Comparison of ENCODE assay signal across 19 cellular contexts in the genomic region with DNA sequence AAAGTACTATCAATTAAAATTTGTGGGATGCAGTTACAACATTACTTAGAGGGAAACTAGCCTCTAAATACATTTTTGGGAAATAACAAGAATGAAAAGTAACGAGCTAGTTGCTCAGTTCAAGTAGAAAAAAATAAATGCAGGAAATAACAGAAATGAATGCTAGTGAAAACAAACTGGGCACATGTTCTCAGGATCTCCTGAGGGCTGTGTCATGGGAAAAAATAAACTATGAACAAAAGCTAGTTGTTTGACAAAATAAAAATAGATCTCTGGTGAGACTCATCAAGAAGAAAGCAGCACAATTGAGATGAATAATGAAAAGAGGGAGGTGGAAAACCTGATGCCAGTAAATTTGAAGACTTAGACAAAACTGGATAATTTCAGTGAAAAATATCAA. TPM values are rescaled to one million over a fixed set of nuclear protein-coding genes. Genes with fewer than 3 reads are reported as not detected.
"Had no signal": no experiment of that assay in that cellular context is flagged by ENCODE, and none has a peak within 500 bp of the region (broad histone marks: within the 10 kb centered on the region; RNA-seq: fewer than 3 reads in every experiment).

No MANE protein-coding gene starts in this region.

- H3K9me3 ChIP-seq: ascending aorta, gastroesophageal sphincter, heart right ventricle, left lung, mucosa of descending colon, ovary, sigmoid colon, spleen, thyroid gland had no signal

- H3K4me3 ChIP-seq: ascending aorta, gastroesophageal sphincter, heart right ventricle, left lung, mucosa of descending colon, ovary, sigmoid colon, spleen, thyroid gland had no signal

- H3K27ac Mint-ChIP-seq: activated CD4-positive, alpha-beta T cell treated with anti-CD3 and anti-CD28 coated beads, Interleukin-2, amount 10 ng/mL, durations not matched to agents 24 days and 14 days; activated CD8-positive, alpha-beta T cell treated with anti-CD3 and anti-CD28 coated beads for 36 hours; activated naive CD4-positive, alpha-beta T cell treated with anti-CD3 and anti-CD28 coated beads for 36 hours; activated naive CD8-positive, alpha-beta T cell treated with anti-CD3 and anti-CD28 coated beads, Interleukin-2, amount 50 U/mL, for 24 hours; activated T-cell treated with anti-CD3 and anti-CD28 coated beads, Interleukin-2, amount 50 U/mL, for 24 hours; activated T-helper 2 cell treated with anti-CD3 and anti-CD28 coated beads, Interferon-gamma antibody, Interleukin-2, Interleukin-4, amounts not matched to agents 10 μg/mL and 5 μg/mL and 100 μg/mL, durations not matched to agents 14 hours and 24 hours and 36 hours; stimulated activated memory B cell treated with anti-CD40 and anti-IgM and Interleukin-4, amounts not matched to agents 10 μg/mL and 1 μg/mL and 100 μg/mL, for 72 hours had no signal

- H3K36me3 ChIP-seq: ascending aorta, heart right ventricle, left lung, ovary, sigmoid colon, thyroid gland had no signal

- H3K4me1 ChIP-seq: ascending aorta, gastroesophageal sphincter, left lung, sigmoid colon, spleen, thyroid gland had no signal

- DNase-seq: activated CD4-positive, alpha-beta T cell treated with anti-CD3 and anti-CD28 coated beads, Interleukin-2, amount 10 ng/mL, durations not matched to agents 24 days and 14 days; activated CD8-positive, alpha-beta T cell treated with anti-CD3 and anti-CD28 coated beads for 36 hours; activated naive CD4-positive, alpha-beta T cell treated with anti-CD3 and anti-CD28 coated beads for 36 hours; activated naive CD8-positive, alpha-beta T cell treated with anti-CD3 and anti-CD28 coated beads, Interleukin-2, amount 50 U/mL, for 24 hours; activated T-cell treated with anti-CD3 and anti-CD28 coated beads, Interleukin-2, amount 50 U/mL, for 24 hours; heart right ventricle; left lung; mesenchymal stem cell; mucosa of descending colon; naive thymus-derived CD8-positive, alpha-beta T cell; ovary; sigmoid colon; spleen; stimulated activated CD4-positive, alpha-beta T cell treated with anti-CD3 and anti-CD28 coated beads, Interleukin-4, amount 100 ng/mL, for 4 hours; thyroid gland had no signal

- ATAC-seq: activated CD8-positive, alpha-beta T cell treated with anti-CD3 and anti-CD28 coated beads for 36 hours; activated naive CD8-positive, alpha-beta T cell treated with anti-CD3 and anti-CD28 coated beads, Interleukin-2, amount 50 U/mL, for 24 hours; gastroesophageal sphincter; heart right ventricle; left lung; mucosa of descending colon; naive thymus-derived CD8-positive, alpha-beta T cell; stimulated activated memory B cell treated with anti-CD40 and anti-IgM and Interleukin-4, amounts not matched to agents 10 μg/mL and 1 μg/mL and 100 μg/mL, for 72 hours had no signal

- H3K9me3 Mint-ChIP-seq: activated CD4-positive, alpha-beta T cell treated with anti-CD3 and anti-CD28 coated beads, Interleukin-2, amount 10 ng/mL, durations not matched to agents 24 days and 14 days; activated CD8-positive, alpha-beta T cell treated with anti-CD3 and anti-CD28 coated beads for 36 hours; activated naive CD4-positive, alpha-beta T cell treated with anti-CD3 and anti-CD28 coated beads for 36 hours; activated naive CD8-positive, alpha-beta T cell treated with anti-CD3 and anti-CD28 coated beads, Interleukin-2, amount 50 U/mL, for 24 hours; activated T-cell treated with anti-CD3 and anti-CD28 coated beads, Interleukin-2, amount 50 U/mL, for 24 hours; activated T-helper 2 cell treated with anti-CD3 and anti-CD28 coated beads, Interferon-gamma antibody, Interleukin-2, Interleukin-4, amounts not matched to agents 10 μg/mL and 5 μg/mL and 100 μg/mL, durations not matched to agents 14 hours and 24 hours and 36 hours; naive thymus-derived CD8-positive, alpha-beta T cell; stimulated activated memory B cell treated with anti-CD40 and anti-IgM and Interleukin-4, amounts not matched to agents 10 μg/mL and 1 μg/mL and 100 μg/mL, for 72 hours had no signal

- H3K27me3 ChIP-seq: ascending aorta, gastroesophageal sphincter, heart right ventricle, left lung, ovary, sigmoid colon, spleen, thyroid gland had no signal

- H3K27ac ChIP-seq: ascending aorta, gastroesophageal sphincter, left lung, ovary, sigmoid colon, spleen, thyroid gland had no signal

RNA-seq across cellular contexts. Expression of gene IDNK, which starts 16.3 kb away (rescaled TPM):
- total RNA-seq: ascending aorta had no signal
